14 cellular contexts compared by ENCODE assay signal in the genomic region with DNA sequence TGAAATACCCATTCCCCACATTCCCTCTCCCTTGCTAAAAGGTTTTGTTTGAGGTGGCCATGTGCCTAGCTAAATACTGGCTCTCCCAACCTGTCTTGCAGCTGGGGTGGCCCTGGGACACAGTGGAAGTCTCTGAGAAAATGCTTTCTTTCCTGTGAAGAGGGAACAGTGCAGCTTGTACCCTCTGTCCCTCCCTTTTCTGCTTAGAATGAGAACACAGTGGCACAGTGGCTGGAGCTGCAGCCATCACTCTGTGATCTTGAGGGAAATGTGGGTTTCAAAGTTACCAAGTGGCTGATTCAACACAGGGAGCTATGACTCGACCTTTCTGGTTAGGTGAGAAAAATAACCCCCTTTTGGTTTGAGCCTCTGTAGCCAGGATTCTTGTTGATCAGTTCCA.
A peak's percentile ranks its signal among the peaks of the same experiment; 100 is the strongest.
DNase-seq lines count a peak whose midpoint lies in the region; ATAC-seq, FAIRE-seq and TF ChIP-seq lines count a peak whose summit lies in the region.
"Had no signal": no experiment of that assay in that cellular context is flagged by ENCODE, and none has a peak within 500 bp of the region (broad histone marks: within the 10 kb centered on the region; RNA-seq: fewer than 3 reads in every experiment).

No MANE protein-coding gene starts in this region.

- peak; percentile 41 for ATAC-seq in naive thymus-derived CD4-positive, alpha-beta T cell
- ATAC-seq in aorta (ENCODE audit: low FRiP score) (peak; percentile 45), GM21737 (IDR thresholded peaks at IDR 0.05; ENCODE audit: unreplicated experiment) (no peak)

- no peak overlapping the region for H3K4me3 ChIP-seq in naive thymus-derived CD4-positive, alpha-beta T cell (ENCODE audit: low read length)
- H3K4me3 ChIP-seq in aorta (ENCODE audit: low read length in 2 of 2) (no peak overlapping the region), kidney (ENCODE audit: low read length in 2 of 2) (no peak overlapping the region)
- H3K4me3 ChIP-seq: SJSA1 had no signal

- H3K4me3 Mint-ChIP-seq in activated CD4-positive, alpha-beta memory T cell treated with anti-CD3 and anti-CD28 coated beads for 36 hours: no peak overlapping the region
- H3K4me3 Mint-ChIP-seq in naive thymus-derived CD4-positive, alpha-beta T cell: peak overlapping the region in 1 of 10 donors; percentile 58

- H3K9me3 ChIP-seq in naive thymus-derived CD4-positive, alpha-beta T cell (ENCODE audit: control insufficient read depth in 2 of 3, low read length in 3 of 3): no peaks in the 10 kb centered on the region
- H3K9me3 ChIP-seq in aorta (ENCODE audit: control insufficient read depth, low read length): no peaks in the 10 kb centered on the region
- H3K9me3 ChIP-seq in kidney (ENCODE audit: control insufficient read depth in 1 of 2, low read length in 2 of 2): peaks cover 0 to 3% of the 10 kb centered on the region in 2 donors

- H3K9me3 Mint-ChIP-seq in activated CD4-positive, alpha-beta memory T cell treated with anti-CD3 and anti-CD28 coated beads for 36 hours: peaks cover 9% of the 10 kb centered on the region
- H3K9me3 Mint-ChIP-seq in naive thymus-derived CD4-positive, alpha-beta T cell: peaks cover 0 to 20% (median 0%) of the 10 kb centered on the region in 11 donors

- WGBS in aorta, 2 donors: 28 to 32% methylated on average over 1 of the region's 1 CpG

- H3K27me3 ChIP-seq in naive thymus-derived CD4-positive, alpha-beta T cell (ENCODE audit: control insufficient read depth in 2 of 2, insufficient read depth in 2 of 2, low read length in 2 of 2): no peaks in the 10 kb centered on the region
- no peaks in the 10 kb centered on the region for H3K27me3 ChIP-seq in aorta (ENCODE audit: control insufficient read depth in 1 of 2, insufficient read depth in 2 of 2, low read length in 1 of 2)
- H3K27me3 ChIP-seq: SJSA1 had no signal

- no peak overlapping the region for H3K9ac ChIP-seq in kidney (ENCODE audit: low read length in 2 of 2)

- POLR2A ChIA-PET in activated CD4-positive, alpha-beta memory T cell treated with anti-CD3 and anti-CD28 coated beads for 36 hours (lab: Charles Lee): interaction anchor here (0.6 to 2.2 kb wide), 12 partner anchors 9 to 212 kb away, joined by 3 to 14 read pairs (median 4); no protein-coding TSS in a partner anchor
- POLR2A ChIA-PET in naive thymus-derived CD4-positive, alpha-beta T cell (lab: Charles Lee): interaction anchor here (1.1 to 1.7 kb wide), 3 partner anchors 9 to 14 kb away, joined by 3 to 4 read pairs (median 4); no protein-coding TSS in a partner anchor

- CTCF ChIA-PET in activated CD4-positive, alpha-beta memory T cell treated with anti-CD3 and anti-CD28 coated beads for 36 hours (lab: Charles Lee): interaction anchor here (1.1 to 4.5 kb wide), 7 partner anchors 11 to 242 kb away, joined by 3 to 33 read pairs (median 6); no protein-coding TSS in a partner anchor
- CTCF ChIA-PET in naive thymus-derived CD4-positive, alpha-beta T cell (lab: Charles Lee): no interaction called here

- H3K4me1 Mint-ChIP-seq in activated CD4-positive, alpha-beta memory T cell treated with anti-CD3 and anti-CD28 coated beads for 36 hours (ENCODE audit: low read depth): peaks cover 69% of the 10 kb centered on the region
- H3K4me1 Mint-ChIP-seq in naive thymus-derived CD4-positive, alpha-beta T cell: peaks cover 16 to 76% (median 60%) of the 10 kb centered on the region in 7 donors

- H3K27ac Mint-ChIP-seq in activated CD4-positive, alpha-beta memory T cell treated with anti-CD3 and anti-CD28 coated beads for 36 hours: peak overlapping the region; percentile 84
- H3K27ac Mint-ChIP-seq in naive thymus-derived CD4-positive, alpha-beta T cell: peak overlapping the region in 7 of 9 donors; percentile 1 to 86 (median 30)

- no peak overlapping the region for H3K27ac ChIP-seq in naive thymus-derived CD4-positive, alpha-beta T cell (ENCODE audit: low read depth, low read length)
- H3K27ac ChIP-seq in aorta (ENCODE audit: low read depth in 1 of 2, low read length in 2 of 2) (peak overlapping the region in 1 of 2 donors; percentile 78), kidney (ENCODE audit: low read depth in 2 of 2, low read length in 2 of 2) (no peak overlapping the region)
- H3K27ac ChIP-seq: SJSA1 had no signal

- no peak for TF ChIP-seq CTCF in kidney (IDR thresholded peaks at IDR 0.05; ENCODE audit: borderline replicate concordance, extremely low read depth, insufficient read depth)

- no peaks in the 10 kb centered on the region for H3K36me3 ChIP-seq in naive thymus-derived CD4-positive, alpha-beta T cell (ENCODE audit: control insufficient read depth in 2 of 3, insufficient read depth in 3 of 3, low read length in 3 of 3)
- H3K36me3 ChIP-seq in aorta (ENCODE audit: control insufficient read depth in 1 of 2, insufficient read depth in 2 of 2, low read length in 1 of 2) (no peaks in the 10 kb centered on the region), kidney (ENCODE audit: control insufficient read depth in 1 of 2, insufficient read depth in 2 of 2, low read length in 2 of 2) (no peaks in the 10 kb centered on the region)
- H3K36me3 ChIP-seq: SJSA1 had no signal

- peaks cover 17 to 37% of the 10 kb centered on the region in 2 donors for H3K4me1 ChIP-seq in naive thymus-derived CD4-positive, alpha-beta T cell (ENCODE audit: control insufficient read depth in 2 of 2, insufficient read depth in 2 of 2, low read length in 2 of 2)
- peaks cover 0 to 1% of the 10 kb centered on the region in 2 donors for H3K4me1 ChIP-seq in aorta (ENCODE audit: control insufficient read depth in 1 of 2, insufficient read depth in 2 of 2, low read length in 2 of 2)
- H3K4me1 ChIP-seq in kidney (ENCODE audit: control insufficient read depth in 1 of 2, insufficient read depth in 1 of 2, low read depth in 1 of 2, low read length in 2 of 2): no peaks in the 10 kb centered on the region
- H3K4me1 ChIP-seq: SJSA1 had no signal

- H3K36me3 Mint-ChIP-seq in activated CD4-positive, alpha-beta memory T cell treated with anti-CD3 and anti-CD28 coated beads for 36 hours: peaks cover 2% of the 10 kb centered on the region
- H3K36me3 Mint-ChIP-seq in naive thymus-derived CD4-positive, alpha-beta T cell: peaks cover 0 to 29% (median 0%) of the 10 kb centered on the region in 5 donors

- H3K27me3 Mint-ChIP-seq in activated CD4-positive, alpha-beta memory T cell treated with anti-CD3 and anti-CD28 coated beads for 36 hours: no peaks in the 10 kb centered on the region
- no peaks in the 10 kb centered on the region for H3K27me3 Mint-ChIP-seq in naive thymus-derived CD4-positive, alpha-beta T cell

- intact Hi-C loops in activated CD4-positive, alpha-beta memory T cell treated with anti-CD3 and anti-CD28 coated beads for 36 hours (cut with micrococcal nuclease): loop anchor here (1.0 to 5.0 kb wide), 5 partner anchors 11 to 78 kb away; no protein-coding TSS in a partner anchor
- intact Hi-C loops in naive thymus-derived CD4-positive, alpha-beta T cell (cut with micrococcal nuclease): loop anchor here in 1 of 2 donors (2.0 to 5.0 kb wide), 2 partner anchors 14 to 39 kb away; no protein-coding TSS in a partner anchor
- intact Hi-C loops in aorta (cut with DNase I) (no loop called here), kidney (cut with DNase I) (no loop called here)

- peak; percentile 27 to 45 (median 42) for DNase-seq in stimulated activated CD4-positive, alpha-beta T cell treated with anti-CD3 and anti-CD28 coated beads, Interleukin-12 subunit alpha, Interleukin-12 subunit beta, amount 100 ng/mL, for 48 hours (ENCODE audit: low read depth in 2 of 3, low spot score in 1 of 3)
- DNase-seq in stimulated activated CD4-positive, alpha-beta T cell treated with anti-CD3 and anti-CD28 coated beads, Interleukin-4, amount 100 ng/mL, for 4 hours: no peak
- peak; percentile 80 for DNase-seq in activated CD4-positive, alpha-beta memory T cell treated with anti-CD3 and anti-CD28 coated beads for 36 hours
- peak in 1 of 9 donors; percentile 49 for DNase-seq in naive thymus-derived CD4-positive, alpha-beta T cell
- DNase-seq in aorta: no peak
- DNase-seq in kidney: no peak
- DNase-seq in GDM1 (lab: John Stamatoyannopoulos, UW): no peak
- DNase-seq: DMS79, mesenchymal stem cell, NCI-H1048, trophoblast cell had no signal

- FAIRE-seq in kidney (lab: Jason Lieb, UNC): no peak
- FAIRE-seq: TTC549 had no signal

Comparison
In these comparisons a context has a peak if more than half of its experiments do, and no peak if none do; other contexts are left out.
1. DNase-seq: peak in stimulated activated CD4-positive, alpha-beta T cell treated with anti-CD3 and anti-CD28 coated beads, Interleukin-12 subunit alpha, Interleukin-12 subunit beta, amount 100 ng/mL, for 48 hours (3 of 3) and activated CD4-positive, alpha-beta memory T cell treated with anti-CD3 and anti-CD28 coated beads for 36 hours (single experiment); none in stimulated activated CD4-positive, alpha-beta T cell treated with anti-CD3 and anti-CD28 coated beads, Interleukin-4, amount 100 ng/mL, for 4 hours (0 of 2), aorta (0 of 2), kidney (single experiment) and GDM1 (single experiment).